ENCODE assay signal across 20 cellular contexts in the genomic region with DNA sequence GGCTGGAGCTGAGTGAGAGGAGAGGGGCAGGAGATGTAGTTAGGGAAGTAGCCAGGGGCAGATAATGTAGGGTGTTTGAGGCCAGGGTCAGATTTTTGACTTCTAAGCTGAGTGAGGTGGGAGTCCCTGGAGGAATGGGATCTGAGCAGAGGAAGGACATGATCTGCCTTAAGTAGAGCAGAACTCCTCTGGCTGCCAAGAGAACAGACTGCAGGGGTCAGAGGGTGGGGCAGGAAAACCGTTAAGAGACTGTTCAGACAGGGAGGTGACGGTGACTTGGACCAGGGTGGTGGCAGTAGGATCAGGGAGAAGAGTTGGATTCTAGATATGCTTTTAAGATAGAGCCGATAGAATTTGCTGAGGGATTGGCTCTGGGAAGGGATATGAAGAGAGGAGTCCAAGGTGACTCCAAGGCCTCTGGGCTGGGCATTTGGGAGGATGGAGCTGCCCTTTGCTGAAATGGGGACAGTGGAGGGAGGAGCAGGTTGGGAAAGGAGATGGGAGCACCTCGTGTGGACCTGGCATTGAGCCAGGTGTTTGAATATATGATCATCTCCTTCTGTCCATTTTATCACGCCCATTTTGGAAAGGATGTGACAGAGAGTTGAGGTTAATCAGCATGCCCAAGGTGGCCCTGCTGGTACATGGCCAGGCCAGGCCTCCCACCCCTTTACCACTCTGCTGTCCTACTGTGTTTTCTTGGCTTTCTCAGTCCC.
"Had no signal": no experiment of that assay in that cellular context is flagged by ENCODE, and none has a peak within 500 bp of the region (broad histone marks: within the 10 kb centered on the region; RNA-seq: fewer than 3 reads in every experiment).

No MANE protein-coding gene starts in this region.

- H3K27ac Mint-ChIP-seq: immature natural killer cell; naive B cell; nephron; stimulated activated memory B cell treated with anti-CD40 and anti-IgM and Interleukin-4, amounts not matched to agents 10 μg/mL and 1 μg/mL and 100 μg/mL, for 72 hours; stimulated activated naive CD8-positive, alpha-beta T cell treated with anti-CD3 and anti-CD28 coated beads, Interleukin-15, Interleukin-2, amounts not matched to agents 100 ng/mL and 50 ng/mL, for 24 hours had no signal

- ATAC-seq: gastroesophageal sphincter; left ventricle myocardium superior; psoas muscle; sciatic nerve; stimulated activated memory B cell treated with anti-CD40 and anti-IgM and Interleukin-4, amounts not matched to agents 10 μg/mL and 1 μg/mL and 100 μg/mL, for 72 hours had no signal

- H3K9me3 Mint-ChIP-seq: immature natural killer cell had no signal

- H3K4me3 Mint-ChIP-seq: immature natural killer cell; nephron; stimulated activated memory B cell treated with anti-CD40 and anti-IgM and Interleukin-4, amounts not matched to agents 10 μg/mL and 1 μg/mL and 100 μg/mL, for 72 hours; stimulated activated naive CD8-positive, alpha-beta T cell treated with anti-CD3 and anti-CD28 coated beads, Interleukin-15, Interleukin-2, amounts not matched to agents 100 ng/mL and 50 ng/mL, for 24 hours had no signal

- DNase-seq: esophagus squamous epithelium; foreskin fibroblast; immature natural killer cell; left ventricle myocardium superior; mesendoderm; naive B cell; psoas muscle; retina; spleen; stimulated activated CD4-positive, alpha-beta T cell treated with anti-CD3 and anti-CD28 coated beads, Interleukin-15, amount 100 ng/mL, for 24 hours; stimulated activated CD4-positive, alpha-beta T cell treated with anti-CD3 and anti-CD28 coated beads, Interleukin-1b, Interleukin-23, amount 100 ng/mL, for 48 hours; stimulated activated CD4-positive, alpha-beta T cell treated with anti-CD3 and anti-CD28 coated beads, Interleukin-4, amount 100 ng/mL, for 24 hours; tibial artery; upper lobe of left lung had no signal

- FAIRE-seq: keratinocyte had no signal

- H3K36me3 Mint-ChIP-seq: immature natural killer cell; naive B cell; stimulated activated memory B cell treated with anti-CD40 and anti-IgM and Interleukin-4, amounts not matched to agents 10 μg/mL and 1 μg/mL and 100 μg/mL, for 72 hours had no signal

- H3K4me1 Mint-ChIP-seq: immature natural killer cell; naive B cell; stimulated activated memory B cell treated with anti-CD40 and anti-IgM and Interleukin-4, amounts not matched to agents 10 μg/mL and 1 μg/mL and 100 μg/mL, for 72 hours had no signal
